Comparison of ENCODE assay signal across 30 cellular contexts in the genomic region with DNA sequence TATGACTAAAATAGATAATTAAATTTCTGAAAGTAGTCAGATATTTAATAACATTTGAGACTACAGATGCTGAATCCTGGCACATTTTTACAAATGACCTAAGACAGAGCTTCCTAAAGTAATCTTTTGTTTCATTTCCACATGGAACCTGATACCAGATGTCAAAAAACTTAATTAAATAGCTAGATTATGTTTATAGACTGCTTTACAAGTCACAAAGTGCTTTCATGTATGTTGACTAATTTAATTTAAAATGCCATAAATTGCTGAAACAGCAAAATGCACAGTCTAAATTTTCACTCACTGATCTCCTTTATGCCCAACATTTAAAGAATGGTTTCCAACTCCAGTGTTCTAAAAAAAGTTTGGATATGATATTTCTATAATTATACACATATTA.
"Had no signal": no experiment of that assay in that cellular context is flagged by ENCODE, and none has a peak within 500 bp of the region (broad histone marks: within the 10 kb centered on the region; RNA-seq: fewer than 3 reads in every experiment).

No MANE protein-coding gene starts in this region.

- H3K4me1 ChIP-seq: esophagus squamous epithelium, gastroesophageal sphincter, heart right ventricle had no signal

- ATAC-seq: activated CD4-positive, CD25-positive, alpha-beta regulatory T cell treated with anti-CD3 and anti-CD28 coated beads, Interleukin-2, amount 50 U/mL, for 24 hours; activated CD8-positive, alpha-beta T cell treated with anti-CD3 and anti-CD28 coated beads for 36 hours; activated T-cell treated with anti-CD3 and anti-CD28 coated beads, Interleukin-2, amount 50 U/mL, for 4 hours; activated T-helper 17 cell treated with anti-CD3 and anti-CD28 coated beads, Interleukin-2, amount 50 U/mL, for 72 hours; gastroesophageal sphincter; heart right ventricle; T-helper 17 cell had no signal

- H3K4me3 ChIP-seq: esophagus squamous epithelium, gastroesophageal sphincter, heart right ventricle had no signal

- H3K9me3 ChIP-seq: esophagus squamous epithelium, gastroesophageal sphincter had no signal

- FAIRE-seq: bronchial epithelial cell, endometrium, endothelial cell of umbilical vein had no signal

- H3K27ac ChIP-seq: brain microvascular endothelial cell, epithelial cell of prostate, esophagus squamous epithelium, gastroesophageal sphincter, heart right ventricle, WERI-Rb-1 had no signal

- DNase-seq: activated B cell treated with CpG ODN at 0.5 μM for 24 hours; activated CD4-positive, alpha-beta T cell treated with anti-CD3 and anti-CD28 coated beads for 48 hours; activated CD4-positive, alpha-beta T cell treated with anti-CD3 and anti-CD28 coated beads, Interleukin-2, amount 50 U/mL, for 1 hour; activated CD4-positive, alpha-beta T cell treated with anti-CD3 and anti-CD28 coated beads, Interleukin-2, amount 50 U/mL, for 48 hours; activated CD8-positive, alpha-beta memory T cell treated with anti-CD3 and anti-CD28 coated beads for 24 hours; activated CD8-positive, alpha-beta T cell treated with anti-CD3 and anti-CD28 coated beads for 36 hours; activated effector memory CD4-positive, alpha-beta T cell treated with Interleukin-2 at 50 U/mL for 16 hours; activated gamma-delta T cell treated with Interleukin-2 at 50 U/mL for 16 hours; activated naive CD4-positive, alpha-beta T cell treated with anti-CD3 and anti-CD28 coated beads, Interleukin-2, amount 50 U/mL, for 16 hours; activated naive CD4-positive, alpha-beta T cell treated with Interleukin-2 at 50 U/mL for 16 hours; activated T-cell treated with anti-CD3 and anti-CD28 coated beads, Interleukin-2, amount 50 U/mL, for 4 hours; amniotic stem cell; anterior cingulate cortex; brain microvascular endothelial cell; cortex of kidney; dermis blood vessel endothelial cell; effector CD4-positive, alpha-beta T cell; esophagus squamous epithelium; foreskin melanocyte; heart right ventricle; T-helper 17 cell; T1000; WERI-Rb-1 had no signal

- H3K36me3 ChIP-seq: brain microvascular endothelial cell, esophagus squamous epithelium, gastroesophageal sphincter, heart right ventricle, WERI-Rb-1 had no signal

- H3K27me3 ChIP-seq: brain microvascular endothelial cell, esophagus squamous epithelium, gastroesophageal sphincter, heart right ventricle had no signal
